Comparison of ENCODE assay signal across 8 cellular contexts in the genomic region with DNA sequence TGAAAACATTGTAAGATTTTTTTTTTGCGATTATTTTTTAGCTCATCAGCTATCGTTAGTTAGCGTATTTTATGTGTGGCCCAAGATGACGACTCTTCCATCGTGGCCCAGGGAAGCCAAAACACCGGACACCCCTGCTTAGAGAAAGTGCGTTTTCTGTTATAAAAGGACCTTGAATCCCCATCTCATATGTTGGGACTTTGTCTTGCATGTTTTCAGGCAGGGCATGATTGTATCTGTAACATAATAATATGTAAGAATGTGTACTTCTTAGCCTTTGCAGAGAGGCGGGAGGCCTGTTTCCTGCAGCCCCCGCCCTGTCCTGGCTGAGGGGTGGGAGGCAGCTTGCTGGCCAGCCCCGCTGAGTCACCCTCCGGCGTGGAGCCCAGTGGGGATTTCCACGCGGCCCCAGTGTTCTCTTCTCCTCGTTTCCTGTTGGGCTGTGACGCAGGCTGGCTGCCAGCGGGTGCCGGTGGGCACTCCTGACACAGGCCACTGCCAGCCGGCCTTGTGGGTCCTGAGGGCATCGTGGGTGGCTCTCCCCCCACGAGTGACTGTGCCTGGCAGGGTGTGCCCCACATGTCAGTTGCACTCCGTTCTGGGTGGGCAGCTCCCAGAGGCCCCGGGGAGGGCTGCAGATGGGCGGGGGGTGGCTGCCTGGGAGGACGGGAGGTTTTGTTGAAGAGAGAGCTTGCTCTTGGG. TPM values are rescaled to one million over a fixed set of nuclear protein-coding genes. Genes with fewer than 3 reads are reported as not detected.
A peak's percentile ranks its signal among the peaks of the same experiment; 100 is the strongest.
DNase-seq lines count a peak whose midpoint lies in the region; ATAC-seq, FAIRE-seq and TF ChIP-seq lines count a peak whose summit lies in the region.

No MANE protein-coding gene starts in this region.

- no peaks in the 10 kb centered on the region for H3K27me3 ChIP-seq in esophagus muscularis mucosa

- H3K4me1 ChIP-seq in esophagus muscularis mucosa = peaks cover 79 to 90% (median 86%) of the 10 kb centered on the region in 4 donors

- H3K4me1 Mint-ChIP-seq in activated T-cell treated with anti-CD3 and anti-CD28 coated beads, Interleukin-2, amount 50 U/mL, for 4 hours (ENCODE audit: low read depth) = peaks cover 89% of the 10 kb centered on the region
- H3K4me1 Mint-ChIP-seq in neural crest cell = peaks cover 52% of the 10 kb centered on the region

- intact Hi-C loops in esophagus muscularis mucosa (cut with DNase I) = no loop called here

- DNase-seq in LHCN-M2 (ENCODE audit: low read depth) = peak; percentile 84
- DNase-seq in activated T-cell treated with anti-CD3 and anti-CD28 coated beads, Interleukin-2, amount 50 U/mL, for 4 hours = peak; percentile 80
- peak; percentile 98 for DNase-seq in esophagus muscularis mucosa (ENCODE audit: extremely low spot score)
- DNase-seq in neural crest cell (ENCODE audit: low read depth, low spot score) = no peak
- DNase-seq in stimulated activated naive CD8-positive, alpha-beta T cell treated with anti-CD3 and anti-CD28 coated beads, Interleukin-15, Interleukin-2, amounts not matched to agents 100 U/mL and 50 U/mL, for 24 hours = peak; percentile 92
- no peak for DNase-seq in GM19239 (ENCODE audit: insufficient read length, low spot score)

- TF ChIP-seq POLR2A in esophagus muscularis mucosa (IDR thresholded peaks at IDR 0.05; ENCODE audit: low read depth) = no peak

- FAIRE-seq in GM19239 (lab: Jason Lieb, UNC) = no peak

- 24% methylated on average over 17 of the region's 25 CpGs for WGBS in esophagus muscularis mucosa

- H3K36me3 Mint-ChIP-seq in activated T-cell treated with anti-CD3 and anti-CD28 coated beads, Interleukin-2, amount 50 U/mL, for 4 hours (ENCODE audit: insufficient read depth) = peaks cover 10% of the 10 kb centered on the region
- no peaks in the 10 kb centered on the region for H3K36me3 Mint-ChIP-seq in neural crest cell (ENCODE audit: low read depth)

- peak in 1 of 3 experiments; percentile 3 for TF ChIP-seq CTCF in esophagus muscularis mucosa (IDR thresholded peaks at IDR 0.05)
- TF ChIP-seq CTCF in neural crest cell (conservative IDR thresholded peaks at IDR 0.05) = no peak

- ATAC-seq in GM19397 (IDR thresholded peaks at IDR 0.05; ENCODE audit: unreplicated experiment) (peak; percentile 79), HG03442 (IDR thresholded peaks at IDR 0.05; ENCODE audit: unreplicated experiment) (no peak)
- peak; percentile 93 to 94 for ATAC-seq in activated T-cell treated with anti-CD3 and anti-CD28 coated beads, Interleukin-2, amount 50 U/mL, for 4 hours
- ATAC-seq in stimulated activated naive CD8-positive, alpha-beta T cell treated with anti-CD3 and anti-CD28 coated beads, Interleukin-15, Interleukin-2, amounts not matched to agents 100 U/mL and 50 U/mL, for 24 hours = peak; percentile 95

- H3K27ac Mint-ChIP-seq in neural crest cell (ENCODE audit: unreplicated experiment) = peak overlapping the region; percentile 77

- H3K4me3 Mint-ChIP-seq in activated T-cell treated with anti-CD3 and anti-CD28 coated beads, Interleukin-2, amount 50 U/mL, for 4 hours = peak overlapping the region; percentile 83
- H3K4me3 Mint-ChIP-seq in neural crest cell = no peak overlapping the region

- no peaks in the 10 kb centered on the region for H3K9me3 ChIP-seq in esophagus muscularis mucosa

- H3K36me3 ChIP-seq in esophagus muscularis mucosa = no peaks in the 10 kb centered on the region

- no peaks in the 10 kb centered on the region for H3K9me3 Mint-ChIP-seq in activated T-cell treated with anti-CD3 and anti-CD28 coated beads, Interleukin-2, amount 50 U/mL, for 4 hours
- no peaks in the 10 kb centered on the region for H3K9me3 Mint-ChIP-seq in neural crest cell

- H3K27me3 Mint-ChIP-seq in activated T-cell treated with anti-CD3 and anti-CD28 coated beads, Interleukin-2, amount 50 U/mL, for 4 hours (ENCODE audit: low read depth) = no peaks in the 10 kb centered on the region
- no peaks in the 10 kb centered on the region for H3K27me3 Mint-ChIP-seq in neural crest cell (ENCODE audit: low read depth)

- H3K4me3 ChIP-seq in esophagus muscularis mucosa = peak overlapping the region; percentile 41 to 51 (median 46)

- peak overlapping the region; percentile 84 to 90 (median 86) for H3K27ac ChIP-seq in esophagus muscularis mucosa (replicated peaks in 1 of 4)

- no peak for TF ChIP-seq EP300 in esophagus muscularis mucosa (IDR thresholded peaks at IDR 0.05)

RNA-seq across cellular contexts. Expression of a gene that starts 55.6 kb away (rescaled TPM):
- 18.2 and 35.4 TPM in 2 replicates for total RNA-seq in LHCN-M2 (2014; rRNA removed)
- 43.2 TPM for polyA plus RNA-seq in LHCN-M2 (2012)
- total RNA-seq in activated T-cell treated with anti-CD3 and anti-CD28 coated beads, Interleukin-2, amount 50 U/mL, for 4 hours = 10 to 100 TPM; 23.2 to 25.7 (median 24.4) TPM
- total RNA-seq in esophagus muscularis mucosa = 10 to 100 TPM; 21.2 to 32.3 (median 24.2) TPM
- total RNA-seq in neural crest cell = 39.5 and 44.8 TPM in 2 replicates

Comparison
In these comparisons a context has a peak if more than half of its experiments do, and no peak if none do; other contexts are left out.
1. DNase-seq: peak in LHCN-M2 (single experiment), activated T-cell treated with anti-CD3 and anti-CD28 coated beads, Interleukin-2, amount 50 U/mL, for 4 hours (single experiment), esophagus muscularis mucosa (single experiment) and stimulated activated naive CD8-positive, alpha-beta T cell treated with anti-CD3 and anti-CD28 coated beads, Interleukin-15, Interleukin-2, amounts not matched to agents 100 U/mL and 50 U/mL, for 24 hours (single experiment); none in neural crest cell (single experiment) and GM19239 (single experiment).